Comparison of ENCODE assay signal across 20 cellular contexts in genomic region chr18:78768221-78768620, GRCh38.
"Had no signal": no experiment of that assay in that cellular context is flagged by ENCODE, and none has a peak within 500 bp of the region (broad histone marks: within the 10 kb centered on the region; RNA-seq: fewer than 3 reads in every experiment).

No MANE protein-coding gene starts in this region.

- H3K27me3 ChIP-seq: brain microvascular endothelial cell, cardiac muscle cell, MG63 had no signal

- DNase-seq: activated CD4-positive, alpha-beta T cell treated with anti-CD3 and anti-CD28 coated beads for 1 hour; activated CD4-positive, alpha-beta T cell treated with anti-CD3 and anti-CD28 coated beads, Interleukin-2, amount 10 ng/mL, durations not matched to agents 24 days and 14 days; activated CD4-positive, alpha-beta T cell treated with anti-CD3 and anti-CD28 coated beads, Interleukin-2, amount 50 U/mL, for 48 hours; activated gamma-delta T cell; activated naive CD4-positive, alpha-beta T cell treated with anti-CD3 and anti-CD28 coated beads for 36 hours; activated T-cell treated with anti-CD3 and anti-CD28 coated beads for 4 hours; activated T-cell treated with anti-CD3 and anti-CD28 coated beads, Interleukin-2, amount 50 U/mL, for 48 hours; brain microvascular endothelial cell; MG63; MV-4-11; NCI-H1694; NCI-H2029; NCI-H446; NCI-H524; PC-3; SHP77 had no signal

- H3K27ac ChIP-seq: brain microvascular endothelial cell, cardiac muscle cell, KMS-11 had no signal

- ATAC-seq: activated T-helper 17 cell treated with anti-CD3 and anti-CD28 coated beads, Interleukin-2, amount 50 U/mL, for 72 hours; PC-3; WTC11 had no signal

- H3K9me3 ChIP-seq: MG63 had no signal

- H3K4me3 ChIP-seq: cardiac muscle cell, MG63 had no signal

- H3K36me3 ChIP-seq: brain microvascular endothelial cell, cardiac muscle cell, MG63 had no signal
